Comparison of ENCODE assay signal across 8 cellular contexts in genomic region chr6:158816329-158816728, GRCh38. TPM values are rescaled to one million over a fixed set of nuclear protein-coding genes. Genes with fewer than 3 reads are reported as not detected.
DNase-seq lines count a peak whose midpoint lies in the region; ATAC-seq and TF ChIP-seq lines count a peak whose summit lies in the region.

No MANE protein-coding gene starts in this region.

- H3K36me3 ChIP-seq in ascending aorta: no peaks in the 10 kb centered on the region

- peak overlapping the region; percentile 98 for H3K4me3 Mint-ChIP-seq in memory B cell

- H3K4me1 ChIP-seq in ascending aorta: peaks cover 0 to 19% of the 10 kb centered on the region in 2 donors

- intact Hi-C loops in ascending aorta (cut with DNase I): loop anchor here (5.0 to 10.0 kb wide), 2 partner anchors 186 to 252 kb away; partner anchors contain the start of genes RSPH3 and TMEM181

- DNase-seq in Daoy (ENCODE audit: low read depth): peak; percentile 54
- no peak for DNase-seq in ascending aorta (ENCODE audit: low spot score in 2 of 2)
- DNase-seq in memory B cell (ENCODE audit: low spot score in 2 of 2): no peak
- DNase-seq in NCI-H1436 treated with DMSO at 0.1 percent for 48 hours (lab: John Stamatoyannopoulos, UW): no peak
- DNase-seq in NCI-H2107 treated with DMSO at 0.1 percent for 48 hours (lab: John Stamatoyannopoulos, UW; ENCODE audit: unreplicated experiment): no peak
- no peak for DNase-seq in ecto neural progenitor cell (ENCODE audit: low spot score)
- DNase-seq in NCI-H2171 treated with DMSO at 0.1 percent for 48 hours (lab: John Stamatoyannopoulos, UW): no peak

- H3K9me3 ChIP-seq in ascending aorta: no peaks in the 10 kb centered on the region

- H3K27ac Mint-ChIP-seq in memory B cell: peak overlapping the region; percentile 100

- H3K27ac ChIP-seq in ascending aorta: no peak overlapping the region

- no peak for TF ChIP-seq CTCF in ascending aorta (IDR thresholded peaks at IDR 0.05)

- peaks cover 36% of the 10 kb centered on the region for H3K4me1 Mint-ChIP-seq in memory B cell

- ATAC-seq in HG02885 (IDR thresholded peaks at IDR 0.05; ENCODE audit: poor library complexity, unreplicated experiment): peak; percentile 27
- no peak for ATAC-seq in memory B cell (ENCODE audit: low read depth)

- peak overlapping the region; percentile 81 to 96 for H3K4me3 ChIP-seq in ascending aorta

- H3K36me3 Mint-ChIP-seq in memory B cell: peaks cover 43% of the 10 kb centered on the region

- no peaks in the 10 kb centered on the region for H3K27me3 Mint-ChIP-seq in memory B cell

- no peaks in the 10 kb centered on the region for H3K27me3 ChIP-seq in ascending aorta

- H3K9me3 Mint-ChIP-seq in memory B cell: peaks cover 3% of the 10 kb centered on the region

RNA-seq across cellular contexts. Expression of gene EZR, which starts 2.8 kb away (rescaled TPM):
- 314 and 325 TPM in 2 replicates for total RNA-seq in Daoy (2014; rRNA removed; shearing (Covaris generic))
- 49.7 TPM for total RNA-seq in ascending aorta
